In genomic region chr20:44489223-44489622, GRCh38 we compare ENCODE assay signal across 11 cellular contexts.
"Had no signal": no experiment of that assay in that cellular context is flagged by ENCODE, and none has a peak within 500 bp of the region (broad histone marks: within the 10 kb centered on the region; RNA-seq: fewer than 3 reads in every experiment).

No MANE protein-coding gene starts in this region.

- DNase-seq: activated naive CD4-positive, alpha-beta T cell treated with anti-CD3 and anti-CD28 coated beads, Interleukin-2, amount 50 U/mL, for 16 hours; amygdala; body of pancreas; central memory CD4-positive, alpha-beta T cell; islet precursor cell; midbrain; psoas muscle; SW 1271; T-helper 9 cell; tibial artery had no signal

- ATAC-seq: body of pancreas, psoas muscle, sciatic nerve had no signal
